In genomic region chr14:91417983-91418386, GRCh38 we compare ENCODE assay signal across 1 cellular context.
TF ChIP-seq lines count a peak whose summit lies in the region.

No MANE protein-coding gene starts in this region.

TF ChIP-seq in K562, 482 proteins besides CTCF, POLR2A, EP300 and RAD21 (continued from another document and continues in another):
- TF ChIP-seq EWSR1 (IDR thresholded peaks at IDR 0.05; ENCODE audit: borderline replicate concordance, low read depth, partially characterized antibody), result no peak
- TF ChIP-seq KLF16 (IDR thresholded peaks at IDR 0.05), result no peak
- TF ChIP-seq ZNF445 (CRISPR knock-in tag; IDR thresholded peaks at IDR 0.05; ENCODE audit: low read depth), result no peak
- TF ChIP-seq, protein P1, sequence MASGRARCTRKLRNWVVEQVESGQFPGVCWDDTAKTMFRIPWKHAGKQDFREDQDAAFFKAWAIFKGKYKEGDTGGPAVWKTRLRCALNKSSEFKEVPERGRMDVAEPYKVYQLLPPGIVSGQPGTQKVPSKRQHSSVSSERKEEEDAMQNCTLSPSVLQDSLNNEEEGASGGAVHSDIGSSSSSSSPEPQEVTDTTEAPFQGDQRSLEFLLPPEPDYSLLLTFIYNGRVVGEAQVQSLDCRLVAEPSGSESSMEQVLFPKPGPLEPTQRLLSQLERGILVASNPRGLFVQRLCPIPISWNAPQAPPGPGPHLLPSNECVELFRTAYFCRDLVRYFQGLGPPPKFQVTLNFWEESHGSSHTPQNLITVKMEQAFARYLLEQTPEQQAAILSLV (tag; IDR thresholded peaks at IDR 0.05), result no peak
- no peak for TF ChIP-seq ZNF512 (tag; IDR thresholded peaks at IDR 0.05)
- no peak for TF ChIP-seq ZNF586 (CRISPR knock-in tag; conservative IDR thresholded peaks at IDR 0.05)
- TF ChIP-seq ZNF77 (CRISPR knock-in tag; IDR thresholded peaks at IDR 0.05), result no peak
- no peak for TF ChIP-seq ZNF79 (CRISPR knock-in tag; IDR thresholded peaks at IDR 0.05; ENCODE audit: low read depth)
- no peak for TF ChIP-seq POLR2H (tag; IDR thresholded peaks at IDR 0.05; ENCODE audit: low read depth)
- no peak for TF ChIP-seq ZNF280A (IDR thresholded peaks at IDR 0.05; ENCODE audit: low read depth, partially characterized antibody)
- TF ChIP-seq SPI1 (IDR thresholded peaks at IDR 0.05; ENCODE audit: borderline replicate concordance, low read depth, low read length), result no peak
- no peak for TF ChIP-seq HSF4 (CRISPR knock-in tag; IDR thresholded peaks at IDR 0.05; ENCODE audit: borderline replicate concordance)
- TF ChIP-seq ZFP36 (IDR thresholded peaks at IDR 0.05; ENCODE audit: low read depth, low read length, partially characterized antibody), result no peak
- TF ChIP-seq, protein P2, sequence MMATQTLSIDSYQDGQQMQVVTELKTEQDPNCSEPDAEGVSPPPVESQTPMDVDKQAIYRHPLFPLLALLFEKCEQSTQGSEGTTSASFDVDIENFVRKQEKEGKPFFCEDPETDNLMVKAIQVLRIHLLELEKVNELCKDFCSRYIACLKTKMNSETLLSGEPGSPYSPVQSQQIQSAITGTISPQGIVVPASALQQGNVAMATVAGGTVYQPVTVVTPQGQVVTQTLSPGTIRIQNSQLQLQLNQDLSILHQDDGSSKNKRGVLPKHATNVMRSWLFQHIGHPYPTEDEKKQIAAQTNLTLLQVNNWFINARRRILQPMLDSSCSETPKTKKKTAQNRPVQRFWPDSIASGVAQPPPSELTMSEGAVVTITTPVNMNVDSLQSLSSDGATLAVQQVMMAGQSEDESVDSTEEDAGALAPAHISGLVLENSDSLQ (IDR thresholded peaks at IDR 0.05), result no peak
- no peak for TF ChIP-seq ZNF589 (CRISPR knock-in tag; IDR thresholded peaks at IDR 0.05; ENCODE audit: low read depth)
- TF ChIP-seq TGIF2 (CRISPR knock-in tag; IDR thresholded peaks at IDR 0.05), result peak; percentile 96; the same call in 1 of the 2 replicates
- TF ChIP-seq SMAD2 (IDR thresholded peaks at IDR 0.05; ENCODE audit: low read depth, low read length), result no peak
- no peak for TF ChIP-seq GATA2 (CRISPR knock-in tag; IDR thresholded peaks at IDR 0.05)
- no peak for TF ChIP-seq JUND (IDR thresholded peaks at IDR 0.05; ENCODE audit: borderline replicate concordance, low read depth, low read length)
- TF ChIP-seq JUND (tag; IDR thresholded peaks at IDR 0.05; ENCODE audit: borderline replicate concordance, low read depth, low read length), result no peak
- TF ChIP-seq TFAM (CRISPR knock-in tag; conservative IDR thresholded peaks at IDR 0.05), result no peak
- no peak for TF ChIP-seq GTF2E2 (tag; IDR thresholded peaks at IDR 0.05)
- TF ChIP-seq COPS2 (conservative IDR thresholded peaks at IDR 0.05), result no peak
- no peak for TF ChIP-seq HIVEP1 (CRISPR knock-in tag; IDR thresholded peaks at IDR 0.05)
- no peak for TF ChIP-seq ZNF324 (CRISPR knock-in tag; IDR thresholded peaks at IDR 0.05)
- TF ChIP-seq ZKSCAN3 (CRISPR knock-in tag; IDR thresholded peaks at IDR 0.05), result no peak
- no peak for TF ChIP-seq CC2D1A (IDR thresholded peaks at IDR 0.05)
- TF ChIP-seq ELF2 (CRISPR knock-in tag; IDR thresholded peaks at IDR 0.05), result no peak
- TF ChIP-seq TOE1 (IDR thresholded peaks at IDR 0.05; ENCODE audit: borderline replicate concordance), result no peak
- peak; percentile 95; the same call in 1 of the 2 replicates for TF ChIP-seq TOE1 (CRISPR knock-in tag; IDR thresholded peaks at IDR 0.05; ENCODE audit: borderline replicate concordance, low read depth)
- no peak for TF ChIP-seq MCM5 (IDR thresholded peaks at IDR 0.05; ENCODE audit: low read depth)
- no peak for TF ChIP-seq PATZ1 (CRISPR knock-in tag; IDR thresholded peaks at IDR 0.05; ENCODE audit: borderline replicate concordance)
- TF ChIP-seq PHB (CRISPR knock-in tag; IDR thresholded peaks at IDR 0.05), result no peak
- no peak for TF ChIP-seq TCFL5 (CRISPR knock-in tag; conservative IDR thresholded peaks at IDR 0.05)
- TF ChIP-seq SMAD3 (CRISPR knock-in tag; conservative IDR thresholded peaks at IDR 0.05), result no peak
- no peak for TF ChIP-seq FOXA1 (IDR thresholded peaks at IDR 0.05; ENCODE audit: borderline replicate concordance)
- TF ChIP-seq MYC (IDR thresholded peaks at IDR 0.05; ENCODE audit: low read depth, low read length), result peak; percentile 98
- no peak for TF ChIP-seq MYC (CRISPR knock-in tag; IDR thresholded peaks at IDR 0.05; ENCODE audit: borderline replicate concordance, low read depth)
- TF ChIP-seq, protein P3, sequence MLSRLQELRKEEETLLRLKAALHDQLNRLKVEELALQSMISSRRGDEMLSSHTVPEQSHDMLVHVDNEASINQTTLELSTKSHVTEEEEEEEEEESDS (CRISPR knock-in tag; IDR thresholded peaks at IDR 0.05), result no peak
- no peak for TF ChIP-seq ZBTB17 (CRISPR knock-in tag; IDR thresholded peaks at IDR 0.05)
- no peak for TF ChIP-seq NCOA6 (IDR thresholded peaks at IDR 0.05)
- TF ChIP-seq GTF3C2 (IDR thresholded peaks at IDR 0.05; ENCODE audit: borderline replicate concordance, extremely low read depth, insufficient read length), result no peak
- TF ChIP-seq SMARCA4 (IDR thresholded peaks at IDR 0.05), result no peak
- TF ChIP-seq, protein P4, sequence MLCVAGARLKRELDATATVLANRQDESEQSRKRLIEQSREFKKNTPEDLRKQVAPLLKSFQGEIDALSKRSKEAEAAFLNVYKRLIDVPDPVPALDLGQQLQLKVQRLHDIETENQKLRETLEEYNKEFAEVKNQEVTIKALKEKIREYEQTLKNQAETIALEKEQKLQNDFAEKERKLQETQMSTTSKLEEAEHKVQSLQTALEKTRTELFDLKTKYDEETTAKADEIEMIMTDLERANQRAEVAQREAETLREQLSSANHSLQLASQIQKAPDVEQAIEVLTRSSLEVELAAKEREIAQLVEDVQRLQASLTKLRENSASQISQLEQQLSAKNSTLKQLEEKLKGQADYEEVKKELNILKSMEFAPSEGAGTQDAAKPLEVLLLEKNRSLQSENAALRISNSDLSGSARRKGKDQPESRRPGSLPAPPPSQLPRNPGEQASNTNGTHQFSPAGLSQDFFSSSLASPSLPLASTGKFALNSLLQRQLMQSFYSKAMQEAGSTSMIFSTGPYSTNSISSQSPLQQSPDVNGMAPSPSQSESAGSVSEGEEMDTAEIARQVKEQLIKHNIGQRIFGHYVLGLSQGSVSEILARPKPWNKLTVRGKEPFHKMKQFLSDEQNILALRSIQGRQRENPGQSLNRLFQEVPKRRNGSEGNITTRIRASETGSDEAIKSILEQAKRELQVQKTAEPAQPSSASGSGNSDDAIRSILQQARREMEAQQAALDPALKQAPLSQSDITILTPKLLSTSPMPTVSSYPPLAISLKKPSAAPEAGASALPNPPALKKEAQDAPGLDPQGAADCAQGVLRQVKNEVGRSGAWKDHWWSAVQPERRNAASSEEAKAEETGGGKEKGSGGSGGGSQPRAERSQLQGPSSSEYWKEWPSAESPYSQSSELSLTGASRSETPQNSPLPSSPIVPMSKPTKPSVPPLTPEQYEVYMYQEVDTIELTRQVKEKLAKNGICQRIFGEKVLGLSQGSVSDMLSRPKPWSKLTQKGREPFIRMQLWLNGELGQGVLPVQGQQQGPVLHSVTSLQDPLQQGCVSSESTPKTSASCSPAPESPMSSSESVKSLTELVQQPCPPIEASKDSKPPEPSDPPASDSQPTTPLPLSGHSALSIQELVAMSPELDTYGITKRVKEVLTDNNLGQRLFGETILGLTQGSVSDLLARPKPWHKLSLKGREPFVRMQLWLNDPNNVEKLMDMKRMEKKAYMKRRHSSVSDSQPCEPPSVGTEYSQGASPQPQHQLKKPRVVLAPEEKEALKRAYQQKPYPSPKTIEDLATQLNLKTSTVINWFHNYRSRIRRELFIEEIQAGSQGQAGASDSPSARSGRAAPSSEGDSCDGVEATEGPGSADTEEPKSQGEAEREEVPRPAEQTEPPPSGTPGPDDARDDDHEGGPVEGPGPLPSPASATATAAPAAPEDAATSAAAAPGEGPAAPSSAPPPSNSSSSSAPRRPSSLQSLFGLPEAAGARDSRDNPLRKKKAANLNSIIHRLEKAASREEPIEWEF (CRISPR knock-in tag; IDR thresholded peaks at IDR 0.05), result no peak
- no peak for TF ChIP-seq CREBBP (IDR thresholded peaks at IDR 0.05; ENCODE audit: low read depth, low read length)
- TF ChIP-seq, protein P5, sequence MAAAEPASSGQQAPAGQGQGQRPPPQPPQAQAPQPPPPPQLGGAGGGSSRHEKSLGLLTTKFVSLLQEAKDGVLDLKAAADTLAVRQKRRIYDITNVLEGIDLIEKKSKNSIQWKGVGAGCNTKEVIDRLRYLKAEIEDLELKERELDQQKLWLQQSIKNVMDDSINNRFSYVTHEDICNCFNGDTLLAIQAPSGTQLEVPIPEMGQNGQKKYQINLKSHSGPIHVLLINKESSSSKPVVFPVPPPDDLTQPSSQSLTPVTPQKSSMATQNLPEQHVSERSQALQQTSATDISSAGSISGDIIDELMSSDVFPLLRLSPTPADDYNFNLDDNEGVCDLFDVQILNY (CRISPR knock-in tag; IDR thresholded peaks at IDR 0.05), result peak; percentile 95; the same call in 1 of the 2 replicates
- TF ChIP-seq, protein P6, sequence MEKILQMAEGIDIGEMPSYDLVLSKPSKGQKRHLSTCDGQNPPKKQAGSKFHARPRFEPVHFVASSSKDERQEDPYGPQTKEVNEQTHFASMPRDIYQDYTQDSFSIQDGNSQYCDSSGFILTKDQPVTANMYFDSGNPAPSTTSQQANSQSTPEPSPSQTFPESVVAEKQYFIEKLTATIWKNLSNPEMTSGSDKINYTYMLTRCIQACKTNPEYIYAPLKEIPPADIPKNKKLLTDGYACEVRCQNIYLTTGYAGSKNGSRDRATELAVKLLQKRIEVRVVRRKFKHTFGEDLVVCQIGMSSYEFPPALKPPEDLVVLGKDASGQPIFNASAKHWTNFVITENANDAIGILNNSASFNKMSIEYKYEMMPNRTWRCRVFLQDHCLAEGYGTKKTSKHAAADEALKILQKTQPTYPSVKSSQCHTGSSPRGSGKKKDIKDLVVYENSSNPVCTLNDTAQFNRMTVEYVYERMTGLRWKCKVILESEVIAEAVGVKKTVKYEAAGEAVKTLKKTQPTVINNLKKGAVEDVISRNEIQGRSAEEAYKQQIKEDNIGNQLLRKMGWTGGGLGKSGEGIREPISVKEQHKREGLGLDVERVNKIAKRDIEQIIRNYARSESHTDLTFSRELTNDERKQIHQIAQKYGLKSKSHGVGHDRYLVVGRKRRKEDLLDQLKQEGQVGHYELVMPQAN (IDR thresholded peaks at IDR 0.05; ENCODE audit: borderline replicate concordance), result no peak
- no peak for TF ChIP-seq NR2F6 (CRISPR knock-in tag; IDR thresholded peaks at IDR 0.05)
- TF ChIP-seq ID3 (CRISPR knock-in tag; IDR thresholded peaks at IDR 0.05), result no peak
- 0 out of 2 replicates have a peak, but pooled peaks have one; percentile 34 for TF ChIP-seq ID3 (tag; IDR thresholded peaks at IDR 0.05)
- TF ChIP-seq XRCC5 (IDR thresholded peaks at IDR 0.05; ENCODE audit: low read depth, low read length), result no peak
